Comparison of ENCODE assay signal across 23 cellular contexts in genomic region chr6:73923899-73924485, GRCh38.
A peak's percentile ranks its signal among the peaks of the same experiment; 100 is the strongest.
DNase-seq lines count a peak whose midpoint lies in the region; ATAC-seq and TF ChIP-seq lines count a peak whose summit lies in the region.
"Had no signal": no experiment of that assay in that cellular context is flagged by ENCODE, and none has a peak within 500 bp of the region (broad histone marks: within the 10 kb centered on the region; RNA-seq: fewer than 3 reads in every experiment).

No MANE protein-coding gene starts in this region.

- H3K4me3 Mint-ChIP-seq in MCF 10A (ENCODE audit: unreplicated experiment) = no peak overlapping the region
- H3K4me3 Mint-ChIP-seq: activated naive CD8-positive, alpha-beta T cell treated with anti-CD3 and anti-CD28 coated beads, Interleukin-2, amount 10 ng/mL, durations not matched to agents 7 days and 5 days; brain; WTC11 had no signal

- intact Hi-C loops in MCF 10A (cut with micrococcal nuclease) = no loop called here
- intact Hi-C loops in breast epithelium (cut with DNase I; ENCODE audit: low total_unique reads) = no loop called here
- intact Hi-C loops in heart right ventricle (cut with DNase I) = no loop called here

- 56 to 69% methylated on average over 1 of the region's 1 CpG for WGBS in heart right ventricle, 2 donors

- TF ChIP-seq CTCF in MCF 10A (IDR thresholded peaks at IDR 0.05; ENCODE audit: unreplicated experiment) = no peak
- no peak for TF ChIP-seq CTCF in breast epithelium (IDR thresholded peaks at IDR 0.05)
- TF ChIP-seq CTCF in cardiac fibroblast (IDR thresholded peaks at IDR 0.05; ENCODE audit: low read depth, low read length) = no peak
- no peak for TF ChIP-seq CTCF in heart right ventricle (IDR thresholded peaks at IDR 0.05)

- TF ChIP-seq POLR2A in breast epithelium (IDR thresholded peaks at IDR 0.05) = no peak

- CTCF ChIA-PET in MCF 10A (lab: Yijun Ruan, JAX) = interaction anchor here (0.6 kb wide), 1 partner anchor 1287 kb away, joined by 3 read pairs; no protein-coding TSS in a partner anchor

- no peak overlapping the region for H3K4me3 ChIP-seq in breast epithelium
- H3K4me3 ChIP-seq in cardiac fibroblast (replicated peaks in 1 of 2; ENCODE audit: low read depth in 2 of 2, low read length in 2 of 2) = no peak overlapping the region
- no peak overlapping the region for H3K4me3 ChIP-seq in heart right ventricle
- no peak overlapping the region for H3K4me3 ChIP-seq in skeletal muscle cell (ENCODE audit: low read depth, low read length)
- H3K4me3 ChIP-seq: BLaER1 treated with 17β-estradiol and CSF1 and Interleukin-3, amounts not matched to agents 10 nM and 100 nM had no signal

- H3K27me3 ChIP-seq in breast epithelium (no peaks in the 10 kb centered on the region), heart right ventricle (no peaks in the 10 kb centered on the region)
- H3K27me3 ChIP-seq: BLaER1 treated with 17β-estradiol and CSF1 and Interleukin-3, amounts not matched to agents 10 nM and 100 nM; neutrophil had no signal

- H3K27ac ChIP-seq in breast epithelium (no peak overlapping the region), heart right ventricle (peak overlapping the region in 5 of 10 donors; percentile 31 to 72 (median 61))
- H3K27ac ChIP-seq: BLaER1 treated with 17β-estradiol and CSF1 and Interleukin-3, amounts not matched to agents 10 nM and 100 nM; neutrophil had no signal

- no peaks in the 10 kb centered on the region for H3K4me1 ChIP-seq in breast epithelium
- H3K4me1 ChIP-seq in heart right ventricle = peaks cover 0 to 5% (median 0%) of the 10 kb centered on the region in 9 donors

- ATAC-seq in heart right ventricle (peak; percentile 88 to 98 (median 94)), GM21528 (IDR thresholded peaks at IDR 0.05; ENCODE audit: low FRiP score, unreplicated experiment) (no peak), GM21786 (IDR thresholded peaks at IDR 0.05; ENCODE audit: unreplicated experiment) (no peak)
- ATAC-seq: HCT116, WTC11 had no signal

- peak; percentile 9 for DNase-seq in MCF 10A (ENCODE audit: unreplicated experiment)
- no peak for DNase-seq in breast epithelium (ENCODE audit: low spot score in 2 of 2)
- DNase-seq in cardiac fibroblast (ENCODE audit: low read depth in 2 of 2) = peak; percentile 45 to 67
- DNase-seq in heart right ventricle = peak in 1 of 2 donors; percentile 61
- DNase-seq in skeletal muscle cell (ENCODE audit: low read depth) = peak; percentile 53
- no peak for DNase-seq in nucleus accumbens (lab: John Stamatoyannopoulos, UW)
- DNase-seq: activated CD4-positive, alpha-beta T cell treated with anti-CD3 and anti-CD28 coated beads, Interleukin-2, amount 50 U/mL, for 4 hours; activated CD8-positive, alpha-beta memory T cell treated with anti-CD3 and anti-CD28 coated beads, Interleukin-2, amount 50 U/mL, for 48 hours; activated naive CD8-positive, alpha-beta T cell treated with anti-CD3 and anti-CD28 coated beads, Interleukin-2, amount 10 ng/mL, durations not matched to agents 7 days and 5 days; Calu3; cortex of kidney; mammary epithelial cell; MM.1S; NCI-H1436 treated with DMSO at 0.1 percent for 48 hours; NCI-H774; T1000 had no signal

- BruUV-seq in MCF 10A (replicated peaks; lab: Mats Ljungman, UMichigan) = no TSS peak

- H3K36me3 ChIP-seq in breast epithelium (no peaks in the 10 kb centered on the region), heart right ventricle (no peaks in the 10 kb centered on the region)
- H3K36me3 ChIP-seq: BLaER1 treated with 17β-estradiol and CSF1 and Interleukin-3, amounts not matched to agents 10 nM and 100 nM; neutrophil had no signal

- no peak overlapping the region for H3K27ac Mint-ChIP-seq in MCF 10A (ENCODE audit: low read depth, unreplicated experiment)
- H3K27ac Mint-ChIP-seq: activated naive CD8-positive, alpha-beta T cell treated with anti-CD3 and anti-CD28 coated beads, Interleukin-2, amount 10 ng/mL, durations not matched to agents 7 days and 5 days; brain; WTC11 had no signal

- H3K27me3 Mint-ChIP-seq in MCF 10A (ENCODE audit: insufficient read depth, unreplicated experiment) = no peaks in the 10 kb centered on the region
- H3K27me3 Mint-ChIP-seq: activated naive CD8-positive, alpha-beta T cell treated with anti-CD3 and anti-CD28 coated beads, Interleukin-2, amount 10 ng/mL, durations not matched to agents 7 days and 5 days had no signal

- H3K9me3 Mint-ChIP-seq in MCF 10A (ENCODE audit: unreplicated experiment) = peaks cover 7% of the 10 kb centered on the region
- H3K9me3 Mint-ChIP-seq: activated naive CD8-positive, alpha-beta T cell treated with anti-CD3 and anti-CD28 coated beads, Interleukin-2, amount 10 ng/mL, durations not matched to agents 7 days and 5 days had no signal

- POLR2A ChIA-PET in MCF 10A (lab: Yijun Ruan, JAX) = no interaction called here

- H3K9me3 ChIP-seq in breast epithelium (peaks cover 19% of the 10 kb centered on the region in 2 donors), heart right ventricle (peaks cover 0 to 40% (median 19%) of the 10 kb centered on the region in 11 donors)
- H3K9me3 ChIP-seq: neutrophil had no signal

- H3K36me3 Mint-ChIP-seq in MCF 10A (ENCODE audit: insufficient read depth, unreplicated experiment) = no peaks in the 10 kb centered on the region
- H3K36me3 Mint-ChIP-seq: activated naive CD8-positive, alpha-beta T cell treated with anti-CD3 and anti-CD28 coated beads, Interleukin-2, amount 10 ng/mL, durations not matched to agents 7 days and 5 days; brain; WTC11 had no signal

- peaks cover 7% of the 10 kb centered on the region for H3K4me1 Mint-ChIP-seq in MCF 10A (ENCODE audit: insufficient read depth, unreplicated experiment)
- H3K4me1 Mint-ChIP-seq: activated naive CD8-positive, alpha-beta T cell treated with anti-CD3 and anti-CD28 coated beads, Interleukin-2, amount 10 ng/mL, durations not matched to agents 7 days and 5 days; brain; WTC11 had no signal

Comparison
In these comparisons a context has a peak if more than half of its experiments do, and no peak if none do; other contexts are left out.
1. DNase-seq: peak in MCF 10A (single experiment), cardiac fibroblast (2 of 2) and skeletal muscle cell (single experiment); none in breast epithelium (0 of 2) and nucleus accumbens (0 of 56).
2. ATAC-seq: peak in heart right ventricle (8 of 8); none in GM21528 (single experiment) and GM21786 (single experiment).